ENCODE assay signal across 33 cellular contexts in genomic region chr10:86434651-86435050, GRCh38.
"Had no signal": no experiment of that assay in that cellular context is flagged by ENCODE, and none has a peak within 500 bp of the region (broad histone marks: within the 10 kb centered on the region; RNA-seq: fewer than 3 reads in every experiment).

No MANE protein-coding gene starts in this region.

- H3K36me3 ChIP-seq: colonic mucosa had no signal

- H3K4me1 ChIP-seq: breast epithelium, colonic mucosa had no signal

- H3K9me3 ChIP-seq: breast epithelium, colonic mucosa, esophagus squamous epithelium had no signal

- DNase-seq: activated CD4-positive, alpha-beta memory T cell treated with anti-CD3 and anti-CD28 coated beads, Interleukin-2, amount 10 ng/mL, durations not matched to agents 7 days and 5 days; activated CD4-positive, alpha-beta T cell treated with anti-CD3 and anti-CD28 coated beads for 36 hours; activated CD4-positive, alpha-beta T cell treated with anti-CD3 and anti-CD28 coated beads, Interleukin-2, amount 10 ng/mL, durations not matched to agents 7 days and 5 days; activated CD4-positive, alpha-beta T cell treated with anti-CD3 and anti-CD28 coated beads, Interleukin-2, amount 50 U/mL, for 4 hours; activated CD4-positive, CD25-positive, alpha-beta regulatory T cell; activated CD4-positive, CD25-positive, alpha-beta regulatory T cell treated with anti-CD3 and anti-CD28 coated beads, Interleukin-2, amount 50 U/mL, for 72 hours; activated CD8-positive, alpha-beta memory T cell treated with anti-CD3 and anti-CD28 coated beads, Interleukin-2, amount 50 U/mL, for 48 hours; activated gamma-delta T cell; activated naive CD4-positive, alpha-beta T cell; activated naive CD4-positive, alpha-beta T cell treated with anti-CD3 and anti-CD28 coated beads, Interleukin-2, amount 10 ng/mL, durations not matched to agents 7 days and 5 days; activated naive CD8-positive, alpha-beta T cell treated with anti-CD3 and anti-CD28 coated beads, Interleukin-2, amount 10 ng/mL, durations not matched to agents 7 days and 5 days; activated T-cell treated with anti-CD3 and anti-CD28 coated beads for 4 hours; activated T-cell treated with anti-CD3 and anti-CD28 coated beads, Interleukin-2, amount 50 U/mL, for 24 hours; activated T-cell treated with anti-CD3 and anti-CD28 coated beads, Interleukin-2, amount 50 U/mL, for 72 hours; amniotic stem cell; anterior cingulate cortex; central memory CD4-positive, alpha-beta T cell; cerebellar nuclear complex; colonic mucosa; effector CD8-positive, alpha-beta T cell; esophagus squamous epithelium; foreskin fibroblast; head of caudate nucleus; hippocampal formation; T-helper 2 cell had no signal

- H3K27ac ChIP-seq: breast epithelium, cardiac muscle cell, colonic mucosa, epithelial cell of prostate, esophagus squamous epithelium had no signal

- H3K9me3 Mint-ChIP-seq: activated CD4-positive, alpha-beta memory T cell treated with anti-CD3 and anti-CD28 coated beads, Interleukin-2, amount 10 ng/mL, durations not matched to agents 7 days and 5 days; activated CD4-positive, alpha-beta T cell treated with anti-CD3 and anti-CD28 coated beads, Interleukin-2, amount 10 ng/mL, durations not matched to agents 7 days and 5 days; activated naive CD4-positive, alpha-beta T cell treated with anti-CD3 and anti-CD28 coated beads, Interleukin-2, amount 10 ng/mL, durations not matched to agents 7 days and 5 days; activated naive CD4-positive, alpha-beta T cell treated with anti-CD3 and anti-CD28 coated beads, Interleukin-2, amount 50 U/mL, for 72 hours; activated naive CD8-positive, alpha-beta T cell treated with anti-CD3 and anti-CD28 coated beads, Interleukin-2, amount 10 ng/mL, durations not matched to agents 7 days and 5 days; activated T-cell treated with anti-CD3 and anti-CD28 coated beads, Interleukin-2, amount 50 U/mL, for 24 hours; activated T-cell treated with anti-CD3 and anti-CD28 coated beads, Interleukin-2, amount 50 U/mL, for 72 hours; brain had no signal

- H3K4me3 Mint-ChIP-seq: activated CD4-positive, alpha-beta memory T cell treated with anti-CD3 and anti-CD28 coated beads, Interleukin-2, amount 10 ng/mL, durations not matched to agents 7 days and 5 days; activated CD4-positive, alpha-beta T cell treated with anti-CD3 and anti-CD28 coated beads for 36 hours; activated CD4-positive, alpha-beta T cell treated with anti-CD3 and anti-CD28 coated beads, Interleukin-2, amount 10 ng/mL, durations not matched to agents 7 days and 5 days; activated naive CD4-positive, alpha-beta T cell treated with anti-CD3 and anti-CD28 coated beads, Interleukin-2, amount 10 ng/mL, durations not matched to agents 7 days and 5 days; activated naive CD8-positive, alpha-beta T cell treated with anti-CD3 and anti-CD28 coated beads, Interleukin-2, amount 10 ng/mL, durations not matched to agents 7 days and 5 days; activated T-cell treated with anti-CD3 and anti-CD28 coated beads, Interleukin-2, amount 50 U/mL, for 24 hours; activated T-cell treated with anti-CD3 and anti-CD28 coated beads, Interleukin-2, amount 50 U/mL, for 72 hours; brain had no signal

- ATAC-seq: activated CD4-positive, alpha-beta T cell treated with anti-CD3 and anti-CD28 coated beads for 36 hours; activated naive CD4-positive, alpha-beta T cell treated with anti-CD3 and anti-CD28 coated beads, Interleukin-2, amount 50 U/mL, for 72 hours; activated T-cell treated with anti-CD3 and anti-CD28 coated beads, Interleukin-2, amount 50 U/mL, for 72 hours had no signal

- H3K27me3 Mint-ChIP-seq: activated CD4-positive, alpha-beta memory T cell treated with anti-CD3 and anti-CD28 coated beads, Interleukin-2, amount 10 ng/mL, durations not matched to agents 7 days and 5 days; activated CD4-positive, alpha-beta T cell treated with anti-CD3 and anti-CD28 coated beads for 36 hours; activated CD4-positive, alpha-beta T cell treated with anti-CD3 and anti-CD28 coated beads, Interleukin-2, amount 10 ng/mL, durations not matched to agents 7 days and 5 days; activated naive CD4-positive, alpha-beta T cell treated with anti-CD3 and anti-CD28 coated beads, Interleukin-2, amount 10 ng/mL, durations not matched to agents 7 days and 5 days; activated naive CD8-positive, alpha-beta T cell treated with anti-CD3 and anti-CD28 coated beads, Interleukin-2, amount 10 ng/mL, durations not matched to agents 7 days and 5 days; activated T-cell treated with anti-CD3 and anti-CD28 coated beads, Interleukin-2, amount 50 U/mL, for 24 hours; brain had no signal

- H3K27me3 ChIP-seq: breast epithelium, cardiac muscle cell, colonic mucosa, esophagus squamous epithelium had no signal

- H3K4me3 ChIP-seq: breast epithelium, cardiac muscle cell, colonic mucosa, esophagus squamous epithelium had no signal

- FAIRE-seq: endometrium, endothelial cell of umbilical vein, frontal cortex had no signal

- H3K27ac Mint-ChIP-seq: activated CD4-positive, alpha-beta memory T cell treated with anti-CD3 and anti-CD28 coated beads, Interleukin-2, amount 10 ng/mL, durations not matched to agents 7 days and 5 days; activated CD4-positive, alpha-beta T cell treated with anti-CD3 and anti-CD28 coated beads for 36 hours; activated CD4-positive, alpha-beta T cell treated with anti-CD3 and anti-CD28 coated beads, Interleukin-2, amount 10 ng/mL, durations not matched to agents 7 days and 5 days; activated naive CD4-positive, alpha-beta T cell treated with anti-CD3 and anti-CD28 coated beads, Interleukin-2, amount 10 ng/mL, durations not matched to agents 7 days and 5 days; activated naive CD4-positive, alpha-beta T cell treated with anti-CD3 and anti-CD28 coated beads, Interleukin-2, amount 50 U/mL, for 72 hours; activated naive CD8-positive, alpha-beta T cell treated with anti-CD3 and anti-CD28 coated beads, Interleukin-2, amount 10 ng/mL, durations not matched to agents 7 days and 5 days; activated T-cell treated with anti-CD3 and anti-CD28 coated beads, Interleukin-2, amount 50 U/mL, for 72 hours had no signal
